1 cellular context compared by ENCODE assay signal in genomic region chr15:58793862-58794261, GRCh38.
TF ChIP-seq lines count a peak whose summit lies in the region.

No MANE protein-coding gene starts in this region.

TF ChIP-seq in HepG2, 621 proteins besides CTCF, POLR2A, EP300 and RAD21 (continued from another document):
- TF ChIP-seq TEAD3 (CRISPR knock-in tag; optimal IDR thresholded peaks at IDR 0.05; ENCODE audit: borderline replicate concordance) (peak; percentile 75), FOXA1 (IDR thresholded peaks at IDR 0.05) (no peak), FOXA1 (CRISPR knock-in tag; IDR thresholded peaks at IDR 0.05) (0 out of 2 replicates have a peak, but pooled peaks have one; percentile 15), PATZ1 (CRISPR knock-in tag; IDR thresholded peaks at IDR 0.05) (0 out of 2 replicates have a peak, but pooled peaks have one; percentile 20), ZNF558 (CRISPR knock-in tag; IDR thresholded peaks at IDR 0.05; ENCODE audit: borderline replicate concordance) (no peak), KLF13 (CRISPR knock-in tag; IDR thresholded peaks at IDR 0.05) (no peak), ZBTB38 (CRISPR knock-in tag; IDR thresholded peaks at IDR 0.05) (0 out of 2 replicates have a peak, but pooled peaks have one; percentile 16), HNF4A (CRISPR knock-in tag; IDR thresholded peaks at IDR 0.05) (peak; percentile 53), SNAI1 (CRISPR knock-in tag; IDR thresholded peaks at IDR 0.05; ENCODE audit: borderline replicate concordance) (no peak), BHLHE40 (IDR thresholded peaks at IDR 0.05; ENCODE audit: low read length) (peak; percentile 63), ZFP37 (CRISPR knock-in tag; IDR thresholded peaks at IDR 0.05; ENCODE audit: borderline replicate concordance) (no peak), PAXIP1 (CRISPR knock-in tag; conservative IDR thresholded peaks at IDR 0.05) (no peak), ZNF841 (CRISPR knock-in tag; IDR thresholded peaks at IDR 0.05; ENCODE audit: borderline replicate concordance) (no peak), HOMEZ (CRISPR knock-in tag; IDR thresholded peaks at IDR 0.05; ENCODE audit: low read depth) (peak; percentile 56; the same call in 1 of the 2 replicates), SOX13 (IDR thresholded peaks at IDR 0.05) (no peak), SOX13 (CRISPR knock-in tag; conservative IDR thresholded peaks at IDR 0.05 in 1 of 2, IDR thresholded peaks at IDR 0.05 in 1 of 2) (0 out of 4 replicates have a peak, but pooled peaks of 1 of the 2 experiments have one; percentile 44), MAX (IDR thresholded peaks at IDR 0.05) (no peak), SOX6 (IDR thresholded peaks at IDR 0.05) (no peak), SOX6 (CRISPR knock-in tag; IDR thresholded peaks at IDR 0.05) (peak; percentile 57), ZNF431 (CRISPR knock-in tag; IDR thresholded peaks at IDR 0.05; ENCODE audit: borderline replicate concordance, low read depth) (no peak), SOX5 (CRISPR knock-in tag; IDR thresholded peaks at IDR 0.05; ENCODE audit: borderline replicate concordance) (peak; percentile 63; the same call in 1 of the 2 replicates), HNF1A (IDR thresholded peaks at IDR 0.05; ENCODE audit: low read depth) (no peak), HNF1A (CRISPR knock-in tag; IDR thresholded peaks at IDR 0.05; ENCODE audit: borderline replicate concordance) (no peak)
